In genomic region chrX:43633081-43633480, GRCh38 we compare ENCODE assay signal across 22 cellular contexts. TPM values are rescaled to one million over a fixed set of nuclear protein-coding genes. Genes with fewer than 3 reads are reported as not detected.
DNase-seq lines count a peak whose midpoint lies in the region; ATAC-seq and TF ChIP-seq lines count a peak whose summit lies in the region.
"Had no signal": no experiment of that assay in that cellular context is flagged by ENCODE, and none has a peak within 500 bp of the region (broad histone marks: within the 10 kb centered on the region; RNA-seq: fewer than 3 reads in every experiment).

No MANE protein-coding gene starts in this region.

- H3K9me3 Mint-ChIP-seq in MCF 10A (ENCODE audit: unreplicated experiment): no peaks in the 10 kb centered on the region
- H3K9me3 Mint-ChIP-seq: CD4-positive, alpha-beta memory T cell had no signal

- 58% methylated on average over 1 of the region's 1 CpG for WGBS in mammary epithelial cell (ENCODE audit: low coverage, missing lambda C conversion rate)
- 3% methylated on average over 1 of the region's 1 CpG for WGBS in SK-N-SH (ENCODE audit: low lambda C conversion rate)

- in situ Hi-C loops in mammary epithelial cell (cut with MboI; ENCODE audit: low sequenced_read_pairs in 2 of 2): no loop called here

- H4K20me1 ChIP-seq in mammary epithelial cell (ENCODE audit: insufficient read depth, low read length): no peaks in the 10 kb centered on the region
- H4K20me1 ChIP-seq in SK-N-SH (ENCODE audit: insufficient read depth): no peaks in the 10 kb centered on the region
- H4K20me1 ChIP-seq: BLaER1 treated with 17β-estradiol and CSF1 and Interleukin-3, amounts not matched to agents 10 nM and 100 nM had no signal

- H3K79me2 ChIP-seq in mammary epithelial cell (ENCODE audit: insufficient read depth, low read length): no peaks in the 10 kb centered on the region
- H3K79me2 ChIP-seq in SK-N-SH (ENCODE audit: insufficient read depth): no peaks in the 10 kb centered on the region

- no peak overlapping the region for H3K4me2 ChIP-seq in mammary epithelial cell (ENCODE audit: insufficient read depth, low read depth, low read length)
- H3K4me2 ChIP-seq in SK-N-SH: no peak overlapping the region
- H3K4me2 ChIP-seq: BLaER1 treated with 17β-estradiol and CSF1 and Interleukin-3, amounts not matched to agents 10 nM and 100 nM had no signal

- no peak for ATAC-seq in GM19395 (IDR thresholded peaks at IDR 0.05; ENCODE audit: unreplicated experiment)
- ATAC-seq in HG02623 (IDR thresholded peaks at IDR 0.05; ENCODE audit: unreplicated experiment): no peak

- intact Hi-C loops in mammary epithelial cell (cut with micrococcal nuclease) (loop anchor here (5.0 kb wide), 1 partner anchor 51 kb away; no protein-coding TSS in a partner anchor), MCF 10A (cut with micrococcal nuclease) (no loop called here)

- no peak overlapping the region for H3K9ac ChIP-seq in mammary epithelial cell (ENCODE audit: insufficient read depth, low read length)
- no peak overlapping the region for H3K9ac ChIP-seq in SK-N-SH
- H3K9ac ChIP-seq: BLaER1 treated with 17β-estradiol and CSF1 and Interleukin-3, amounts not matched to agents 10 nM and 100 nM had no signal

- TF ChIP-seq EP300 in SK-N-SH (IDR thresholded peaks at IDR 0.05; ENCODE audit: borderline replicate concordance in 1 of 2, low read depth in 1 of 2, low read length in 1 of 2): no peak

- CTCF ChIA-PET in mammary epithelial cell (lab: Charles Lee; ENCODE audit: low non-redundant PET): no interaction called here
- CTCF ChIA-PET in MCF 10A (lab: Yijun Ruan, JAX): interaction anchor here (1.4 kb wide), 1 partner anchor 35 kb away, joined by 5 read pairs; no protein-coding TSS in a partner anchor
- CTCF ChIA-PET in SK-N-SH (lab: Yijun Ruan, JAX): no interaction called here

- DNase-seq in mammary epithelial cell (no peak), MCF 10A (ENCODE audit: unreplicated experiment) (no peak), SK-N-SH (peak; percentile 21), epithelial cell of prostate (ENCODE audit: low read depth, low spot score) (no peak), left kidney (ENCODE audit: low read depth, low spot score) (peak; percentile 14), occipital lobe (lab: John Stamatoyannopoulos, UW) (no peak)
- DNase-seq: ACHN; AML-193; BE2C; Calu3; CD4-positive, alpha-beta memory T cell; COR-L47; DMS153; DND-41; GOT3; HFFc6 had no signal

- H3K4me3 Mint-ChIP-seq in MCF 10A (ENCODE audit: unreplicated experiment): no peak overlapping the region
- H3K4me3 Mint-ChIP-seq: CD14-positive monocyte; CD4-positive, alpha-beta memory T cell; HFFc6 had no signal

- no peaks in the 10 kb centered on the region for H3K36me3 ChIP-seq in mammary epithelial cell (ENCODE audit: insufficient read depth, low read length)
- no peaks in the 10 kb centered on the region for H3K36me3 ChIP-seq in SK-N-SH (replicated peaks in 1 of 2; ENCODE audit: control insufficient read depth in 1 of 2, insufficient read depth in 2 of 2, low read length in 1 of 2)
- H3K36me3 ChIP-seq: BE2C; BLaER1 treated with 17β-estradiol and CSF1 and Interleukin-3, amounts not matched to agents 10 nM and 100 nM; HAP-1 had no signal

- no peaks in the 10 kb centered on the region for H3K36me3 Mint-ChIP-seq in MCF 10A (ENCODE audit: insufficient read depth, unreplicated experiment)
- H3K36me3 Mint-ChIP-seq: CD14-positive monocyte; CD4-positive, alpha-beta memory T cell had no signal

- H3K27me3 ChIP-seq in mammary epithelial cell (ENCODE audit: insufficient read depth, low read length) (peaks cover 4% of the 10 kb centered on the region), SK-N-SH (ENCODE audit: insufficient read depth) (no peaks in the 10 kb centered on the region; the same call in 1 of the 2 replicates)
- H3K27me3 ChIP-seq: BE2C had no signal

- TF ChIP-seq RAD21 in SK-N-SH (IDR thresholded peaks at IDR 0.05; ENCODE audit: low read length): no peak

- no peak overlapping the region for H3K27ac Mint-ChIP-seq in MCF 10A (ENCODE audit: low read depth, unreplicated experiment)
- H3K27ac Mint-ChIP-seq: CD14-positive monocyte; CD4-positive, alpha-beta memory T cell; HFFc6 had no signal

- TF ChIP-seq CTCF in mammary epithelial cell (conservative IDR thresholded peaks at IDR 0.05 in 1 of 2, IDR thresholded peaks at IDR 0.05 in 1 of 2; ENCODE audit: extremely low read depth in 1 of 2, insufficient read depth in 1 of 2, low read depth in 1 of 2, low read length in 2 of 2): no peak
- TF ChIP-seq CTCF in MCF 10A (IDR thresholded peaks at IDR 0.05; ENCODE audit: unreplicated experiment): no peak
- TF ChIP-seq CTCF in SK-N-SH (IDR thresholded peaks at IDR 0.05): no peak

- BruUV-seq in mammary epithelial cell (replicated peaks; lab: Mats Ljungman, UMichigan): no TSS peak
- BruUV-seq in MCF 10A (replicated peaks; lab: Mats Ljungman, UMichigan): no TSS peak

- H2AFZ ChIP-seq in mammary epithelial cell (ENCODE audit: low read depth, low read length) (no peak overlapping the region), SK-N-SH (ENCODE audit: low read depth) (no peak overlapping the region)

- H3K4me1 ChIP-seq in mammary epithelial cell (ENCODE audit: insufficient read depth, low read length): peaks cover 14% of the 10 kb centered on the region
- no peaks in the 10 kb centered on the region; a peak in 1 of 4 replicates for H3K4me1 ChIP-seq in SK-N-SH (ENCODE audit: control insufficient read depth in 1 of 2, insufficient read depth in 2 of 2, low read depth in 1 of 2, low read length in 1 of 2)
- H3K4me1 ChIP-seq: BE2C; BLaER1 treated with 17β-estradiol and CSF1 and Interleukin-3, amounts not matched to agents 10 nM and 100 nM had no signal

- H3K9me2 ChIP-seq in SK-N-SH: no peaks in the 10 kb centered on the region

- POLR2A ChIA-PET in MCF 10A (lab: Yijun Ruan, JAX): interaction anchor here (1.6 kb wide), 1 partner anchor 50 kb away, joined by 4 read pairs; no protein-coding TSS in a partner anchor
- POLR2A ChIA-PET in SK-N-SH (lab: Yijun Ruan, JAX): no interaction called here

- H3K27me3 Mint-ChIP-seq in MCF 10A (ENCODE audit: insufficient read depth, unreplicated experiment): peaks cover 70% of the 10 kb centered on the region

- dilution Hi-C loops in mammary epithelial cell (cut with HindIII; ENCODE audit: low sequenced_read_pairs): no loop called here

- no peaks in the 10 kb centered on the region for H3K4me1 Mint-ChIP-seq in MCF 10A (ENCODE audit: insufficient read depth, unreplicated experiment)
- H3K4me1 Mint-ChIP-seq: CD14-positive monocyte; CD4-positive, alpha-beta memory T cell had no signal

- peak overlapping the region; percentile 62 for H3K27ac ChIP-seq in mammary epithelial cell (ENCODE audit: insufficient read depth, low read depth, low read length)
- H3K27ac ChIP-seq in SK-N-SH (ENCODE audit: low read depth in 2 of 2, low read length in 1 of 2): no peak overlapping the region
- peak overlapping the region; percentile 75 for H3K27ac ChIP-seq in epithelial cell of prostate
- H3K27ac ChIP-seq: 22Rv1; BLaER1 treated with 17β-estradiol and CSF1 and Interleukin-3, amounts not matched to agents 10 nM and 100 nM had no signal

- H3K9me3 ChIP-seq in mammary epithelial cell (replicated peaks; ENCODE audit: insufficient read depth, low read length) (no peaks in the 10 kb centered on the region), SK-N-SH (no peaks in the 10 kb centered on the region)
- H3K9me3 ChIP-seq: BE2C; BLaER1 treated with 17β-estradiol and CSF1 and Interleukin-3, amounts not matched to agents 10 nM and 100 nM; HAP-1 had no signal

- H3K4me3 ChIP-seq in mammary epithelial cell (replicated peaks in 1 of 3; ENCODE audit: insufficient read depth in 1 of 3, low read depth in 2 of 3, low read length in 3 of 3) (no peak overlapping the region), SK-N-SH (ENCODE audit: low read depth in 2 of 2, low read length in 1 of 2) (no peak overlapping the region)
- H3K4me3 ChIP-seq: BLaER1 treated with 17β-estradiol and CSF1 and Interleukin-3, amounts not matched to agents 10 nM and 100 nM; HAP-1 had no signal

- H3F3A ChIP-seq in SK-N-SH (replicated peaks; ENCODE audit: insufficient read depth): no peaks in the 10 kb centered on the region

TF ChIP-seq in SK-N-SH, 30 proteins besides CTCF, POLR2A, EP300 and RAD21:
- TF ChIP-seq GATA2 (CRISPR knock-in tag; IDR thresholded peaks at IDR 0.05) (peak; percentile 27; the same call in 1 of the 2 replicates), REST (IDR thresholded peaks at IDR 0.05; ENCODE audit: low read depth, low read length) (no peak)

RNA-seq across cellular contexts. Expression of gene MAOA, which starts 23.0 kb away (rescaled TPM):
- 10 to 100 TPM; 12.2 to 38.6 TPM for total RNA-seq in mammary epithelial cell
- polyA plus RNA-seq in mammary epithelial cell: 26.0 TPM
- polyA minus RNA-seq in mammary epithelial cell: 61.5 TPM
- 8.2 and 9.8 TPM in 2 replicates for total RNA-seq in MCF 10A (2022)
- polyA plus RNA-seq in SK-N-SH (2012; rRNA removed): 0.31 and 0.73 TPM in 2 replicates
- 0.50 and 0.77 TPM in 2 replicates for polyA plus RNA-seq in SK-N-SH (2012; cell fraction: cytosol; rRNA removed)
- polyA plus RNA-seq in SK-N-SH (2012; cell fraction: nucleus; rRNA removed): 0.21 and 0.33 TPM in 2 replicates
- 11.9 TPM for total RNA-seq in occipital lobe

Comparison
In these comparisons a context has a peak if more than half of its experiments do, and no peak if none do; other contexts are left out.
1. DNase-seq: peak in SK-N-SH (single experiment) and left kidney (single experiment); none in mammary epithelial cell (single experiment), MCF 10A (single experiment), epithelial cell of prostate (single experiment) and occipital lobe (single experiment).
2. H3K27ac ChIP-seq: peak in mammary epithelial cell (single experiment) and epithelial cell of prostate (single experiment); none in SK-N-SH (0 of 2).